Comparison of ENCODE assay signal across 1 cellular context in the genomic region with DNA sequence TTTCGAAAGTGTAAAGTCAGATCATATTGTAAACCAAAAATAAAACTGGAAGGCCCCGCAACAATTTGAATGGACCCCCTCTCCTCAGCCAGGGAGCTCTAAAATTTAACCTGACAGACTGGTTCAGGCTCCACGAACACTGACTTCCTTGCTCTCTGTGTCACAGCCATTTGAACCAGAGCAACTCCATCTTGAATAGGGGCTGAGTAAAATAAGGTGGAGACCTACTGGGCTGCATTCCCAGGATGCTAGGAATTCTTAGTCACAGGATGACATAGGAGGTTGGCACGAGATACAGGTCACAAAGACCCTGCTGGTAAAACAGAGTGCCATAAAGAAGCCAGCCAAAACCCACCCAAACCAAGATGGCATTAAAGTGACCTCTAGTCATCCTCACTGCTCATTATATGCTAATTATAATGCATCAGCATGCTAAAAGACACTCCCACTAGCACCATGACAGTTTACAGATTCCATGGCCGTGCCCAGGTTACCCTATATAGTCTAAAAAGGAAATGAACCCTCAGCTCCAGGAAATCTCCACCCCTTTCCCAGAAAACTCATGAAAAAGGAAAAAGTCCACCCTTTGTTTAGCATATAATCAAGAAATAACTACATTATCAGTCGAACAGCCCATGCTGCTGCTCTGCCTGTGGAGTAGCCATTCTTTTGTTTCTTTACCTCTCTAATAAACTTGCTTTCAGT.
TF ChIP-seq lines count a peak whose summit lies in the region.

No MANE protein-coding gene starts in this region.

TF ChIP-seq in endothelial cell of umbilical vein, 7 proteins besides CTCF, POLR2A, EP300 and RAD21:
- peak; percentile 30 for TF ChIP-seq FOS (IDR thresholded peaks at IDR 0.05; ENCODE audit: borderline replicate concordance, insufficient read depth, low read length)
- TF ChIP-seq EZH2 (IDR thresholded peaks at IDR 0.05; ENCODE audit: borderline replicate concordance, low read depth, low read length, severe bottlenecking): no peak
TF ChIP-seq in endothelial cell of umbilical vein: peak in this region for 1.
